In genomic region chr17:9004132-9004960, GRCh38 we compare ENCODE assay signal across 8 cellular contexts. TPM values are rescaled to one million over a fixed set of nuclear protein-coding genes. Genes with fewer than 3 reads are reported as not detected.
A peak's percentile ranks its signal among the peaks of the same experiment; 100 is the strongest.
DNase-seq lines count a peak whose midpoint lies in the region; ATAC-seq and TF ChIP-seq lines count a peak whose summit lies in the region.

No MANE protein-coding gene starts in this region.

- no peak overlapping the region for H2BK15ac ChIP-seq in mesendoderm (replicated peaks; ENCODE audit: low read depth)

- H2BK5ac ChIP-seq in mesendoderm (ENCODE audit: low read length), result no peak overlapping the region

- no CpG with 5 or more reads among the region's 58 CpGs for WGBS in mesendoderm (ENCODE audit: extremely low coverage, insufficient coverage, low lambda C conversion rate)

- no peak overlapping the region for H3K23ac ChIP-seq in mesendoderm (ENCODE audit: low read length)

- H3K27ac ChIP-seq in cardiac muscle cell, result no peak overlapping the region
- H3K27ac ChIP-seq in effector memory CD4-positive, alpha-beta T cell (ENCODE audit: insufficient read depth, low read length, poor library complexity, severe bottlenecking), result no peak overlapping the region
- H3K27ac ChIP-seq in mesendoderm (ENCODE audit: low read depth, low read length), result no peak overlapping the region

- H3K27me3 ChIP-seq in cardiac muscle cell (peaks cover 100% of the 10 kb centered on the region), mesendoderm (ENCODE audit: insufficient read depth, low read length, poor library complexity) (peaks cover 39% of the 10 kb centered on the region), BE2C (peaks cover 22% of the 10 kb centered on the region)
- peaks cover 38% of the 10 kb centered on the region for H3K27me3 ChIP-seq in effector memory CD4-positive, alpha-beta T cell (replicated peaks; ENCODE audit: control insufficient read depth, insufficient read depth, low read length, poor library complexity, severe bottlenecking)

- no peak overlapping the region for H2AK5ac ChIP-seq in mesendoderm (ENCODE audit: low read length)

- ATAC-seq in Right ventricle myocardium inferior (no peak), HG03354 (IDR thresholded peaks at IDR 0.05; ENCODE audit: poor library complexity, severe bottlenecking, unreplicated experiment) (no peak)

- H3K56ac ChIP-seq in mesendoderm (ENCODE audit: low read length), result peak overlapping the region; percentile 70

- H3K4me2 ChIP-seq in mesendoderm (ENCODE audit: low read length), result peak overlapping the region; percentile 28

- H3K79me2 ChIP-seq in mesendoderm (ENCODE audit: control insufficient read depth, insufficient read depth, low read length), result no peaks in the 10 kb centered on the region

- H4K8ac ChIP-seq in mesendoderm (ENCODE audit: low read depth, low read length), result no peak overlapping the region

- H3K9me3 Mint-ChIP-seq in type B pancreatic cell, result peaks cover 5% of the 10 kb centered on the region

- H3K4ac ChIP-seq in mesendoderm (ENCODE audit: low read depth, low read length), result no peak overlapping the region

- H3K9ac ChIP-seq in mesendoderm (ENCODE audit: low read length), result peak overlapping the region; percentile 48

- H3K4me3 ChIP-seq in cardiac muscle cell (peak overlapping the region; percentile 9), mesendoderm (ENCODE audit: low read length) (no peak overlapping the region), BE2C (ENCODE audit: low read depth, low read length) (no peak overlapping the region)
- H3K4me3 ChIP-seq in effector memory CD4-positive, alpha-beta T cell (ENCODE audit: insufficient read depth, low read depth, low read length, poor library complexity, severe bottlenecking), result peak overlapping the region; percentile 44

- intact Hi-C loops in Right ventricle myocardium inferior (cut with DNase I), result no loop called here

- no peak overlapping the region for H2BK120ac ChIP-seq in mesendoderm (ENCODE audit: low read depth, low read length)

- H3K9me3 ChIP-seq in cardiac muscle cell (ENCODE audit: low read depth), result no peaks in the 10 kb centered on the region
- no peaks in the 10 kb centered on the region for H3K9me3 ChIP-seq in effector memory CD4-positive, alpha-beta T cell (ENCODE audit: control insufficient read depth, low read length)
- H3K9me3 ChIP-seq in BE2C, result no peaks in the 10 kb centered on the region

- no peaks in the 10 kb centered on the region for H3K4me1 ChIP-seq in cardiac muscle cell (ENCODE audit: low read depth)
- H3K4me1 ChIP-seq in effector memory CD4-positive, alpha-beta T cell (ENCODE audit: control insufficient read depth, insufficient read depth, low read length, poor library complexity, severe bottlenecking), result peaks cover 13% of the 10 kb centered on the region
- H3K4me1 ChIP-seq in mesendoderm (ENCODE audit: control insufficient read depth, low read depth, low read length), result peaks cover 2% of the 10 kb centered on the region
- no peaks in the 10 kb centered on the region for H3K4me1 ChIP-seq in BE2C

- peak overlapping the region; percentile 61 for H3K18ac ChIP-seq in mesendoderm (ENCODE audit: low read length)

- peak overlapping the region; percentile 50 for H3K27ac Mint-ChIP-seq in type B pancreatic cell

- peak overlapping the region; percentile 80 for H3K4me3 Mint-ChIP-seq in type B pancreatic cell

- H3K36me3 ChIP-seq in cardiac muscle cell (no peaks in the 10 kb centered on the region), mesendoderm (ENCODE audit: control insufficient read depth, insufficient read depth, low read length) (no peaks in the 10 kb centered on the region), BE2C (no peaks in the 10 kb centered on the region)
- H3K36me3 ChIP-seq in effector memory CD4-positive, alpha-beta T cell (ENCODE audit: control insufficient read depth, insufficient read depth, low read length), result no peaks in the 10 kb centered on the region

- H3K4me1 Mint-ChIP-seq in type B pancreatic cell (ENCODE audit: unreplicated experiment), result peaks cover 8% of the 10 kb centered on the region

- no peak for DNase-seq in cardiac muscle cell (ENCODE audit: low read depth in 1 of 2, low spot score in 1 of 2)
- no peak for DNase-seq in Right ventricle myocardium inferior (ENCODE audit: missing footprints)
- DNase-seq in effector memory CD4-positive, alpha-beta T cell, result no peak
- DNase-seq in mesendoderm, result no peak
- DNase-seq in type B pancreatic cell (ENCODE audit: extremely low spot score, unreplicated experiment), result no peak
- no peak for DNase-seq in NCI-H2029 (lab: John Stamatoyannopoulos, UW)
- DNase-seq in BE2C, result no peak

- H3K79me1 ChIP-seq in mesendoderm (ENCODE audit: low read length), result no peaks in the 10 kb centered on the region

- H3K27me3 Mint-ChIP-seq in type B pancreatic cell, result peaks cover 78% of the 10 kb centered on the region

- no peaks in the 10 kb centered on the region for H3K36me3 Mint-ChIP-seq in type B pancreatic cell

- no peak overlapping the region for H4K5ac ChIP-seq in mesendoderm (ENCODE audit: low read length)

- no peak for TF ChIP-seq CTCF in cardiac muscle cell (IDR thresholded peaks at IDR 0.05; ENCODE audit: low read depth, low read length)
- peak; percentile 32 for TF ChIP-seq CTCF in type B pancreatic cell (conservative IDR thresholded peaks at IDR 0.05)
- TF ChIP-seq CTCF in BE2C (IDR thresholded peaks at IDR 0.05; ENCODE audit: low read depth, low read length), result no peak

RNA-seq across cellular contexts. Expression of gene NTN1, which starts 17.0 kb away (rescaled TPM):
- total RNA-seq in cardiac muscle cell (0.21 and 0.60 TPM in 2 replicates), Right ventricle myocardium inferior (24.5 TPM), type B pancreatic cell (ENCODE audit: low replicate concordance) (10.7 and 17.4 TPM in 2 replicates)
- 0.10 and 0.16 TPM in 2 replicates for polyA plus RNA-seq in cardiac muscle cell
- 7.6 TPM for polyA plus RNA-seq in mesendoderm (2013, experiment 1 of 2)
- polyA plus RNA-seq in mesendoderm (2013, experiment 2 of 2), result 7.0 TPM
- polyA plus RNA-seq in BE2C (2012; ENCODE audit: insufficient read depth, insufficient read length, low read depth), result not detected

RNA-seq across cellular contexts. Expression of gene PIK3R5, which starts 38.8 kb away (rescaled TPM):
- total RNA-seq in cardiac muscle cell (0.09 and 0.28 TPM in 2 replicates), Right ventricle myocardium inferior (2.8 TPM), type B pancreatic cell (ENCODE audit: low replicate concordance) (0.29 TPM in 2 replicates)
- polyA plus RNA-seq in cardiac muscle cell, result 0.09 and 0.38 TPM in 2 replicates
- polyA plus RNA-seq in mesendoderm (2013, experiment 1 of 2), result 2.2 TPM
- 1.7 TPM for polyA plus RNA-seq in mesendoderm (2013, experiment 2 of 2)
- polyA plus RNA-seq in BE2C (2012; ENCODE audit: insufficient read depth, insufficient read length, low read depth), result not detected

Comparison
In these comparisons a context has a peak if more than half of its experiments do, and no peak if none do; other contexts are left out.
1. H3K4me3 ChIP-seq: peak in cardiac muscle cell (single experiment) and effector memory CD4-positive, alpha-beta T cell (single experiment); none in mesendoderm (single experiment) and BE2C (single experiment).